Comparison of ENCODE assay signal across 17 cellular contexts in genomic region chr11:31050061-31050790, GRCh38.
DNase-seq lines count a peak whose midpoint lies in the region; ATAC-seq and TF ChIP-seq lines count a peak whose summit lies in the region.
"Had no signal": no experiment of that assay in that cellular context is flagged by ENCODE, and none has a peak within 500 bp of the region (broad histone marks: within the 10 kb centered on the region; RNA-seq: fewer than 3 reads in every experiment).

No MANE protein-coding gene starts in this region.

- peak; percentile 25 for ATAC-seq in mucosa of descending colon
- ATAC-seq: body of pancreas, gastroesophageal sphincter, lower lobe of right lung, Panc1 had no signal

- H3K36me3 ChIP-seq in mucosa of descending colon (ENCODE audit: low read depth) (no peaks in the 10 kb centered on the region), brain microvascular endothelial cell (replicated peaks) (no peaks in the 10 kb centered on the region)
- H3K36me3 ChIP-seq: gastroesophageal sphincter, lower lobe of right lung had no signal

- no peaks in the 10 kb centered on the region for H3K4me1 ChIP-seq in mucosa of descending colon (ENCODE audit: low read depth)
- H3K4me1 ChIP-seq: body of pancreas, gastroesophageal sphincter, lower lobe of right lung had no signal

- no peaks in the 10 kb centered on the region for H3K27me3 ChIP-seq in brain microvascular endothelial cell (replicated peaks)
- H3K27me3 ChIP-seq: body of pancreas, gastroesophageal sphincter had no signal

- peaks cover 2% of the 10 kb centered on the region for H3K9me3 ChIP-seq in mucosa of descending colon
- H3K9me3 ChIP-seq: body of pancreas had no signal

- H3K4me3 ChIP-seq in mucosa of descending colon = no peak overlapping the region
- H3K4me3 ChIP-seq in brain microvascular endothelial cell (ENCODE audit: low read depth, low read length) = no peak overlapping the region
- H3K4me3 ChIP-seq: body of pancreas, gastroesophageal sphincter, lower lobe of right lung had no signal

- in situ Hi-C loops in brain microvascular endothelial cell (cut with HindIII; ENCODE audit: low pct_ligation_motif_present, low sequenced_read_pairs) = no loop called here

- intact Hi-C loops in mucosa of descending colon (cut with DNase I, micrococcal nuclease) = no loop called here

- TF ChIP-seq CTCF in mucosa of descending colon (IDR thresholded peaks at IDR 0.05) (no peak), brain microvascular endothelial cell (IDR thresholded peaks at IDR 0.05; ENCODE audit: low read depth, low read length, missing control alignments) (no peak)

- DNase-seq in NCI-H1417 (lab: John Stamatoyannopoulos, UW) (peak; percentile 37 to 91 (median 72)), NCI-H1417 treated with DMSO at 0.1 percent for 48 hours (lab: John Stamatoyannopoulos, UW) (no peak), HT-29 (ENCODE audit: low spot score) (peak; percentile 19), NCI-H69 (lab: John Stamatoyannopoulos, UW) (peak; percentile 87), mucosa of descending colon (peak in 2 of 3 donors; percentile 10 to 20), midbrain (lab: John Stamatoyannopoulos, UW) (no peak), brain microvascular endothelial cell (no peak), HK-2 (ENCODE audit: unreplicated experiment) (no peak)
- DNase-seq: 8988T; activated CD4-positive, alpha-beta T cell treated with anti-CD3 and anti-CD28 coated beads, Interleukin-2, amount 50 U/mL, for 4 hours; activated T-cell treated with anti-CD3 and anti-CD28 coated beads, Interleukin-2, amount 50 U/mL, for 1 hour; lower lobe of right lung; NCI-H82; stimulated activated CD4-positive, alpha-beta T cell treated with anti-CD3 and anti-CD28 coated beads, Interleukin-15, amount 100 ng/mL, for 24 hours had no signal

- H3K27ac ChIP-seq in brain microvascular endothelial cell = no peak overlapping the region
- H3K27ac ChIP-seq: body of pancreas, gastroesophageal sphincter, lower lobe of right lung had no signal

Comparison
In these comparisons a context has a peak if more than half of its experiments do, and no peak if none do; other contexts are left out.
1. DNase-seq: peak in NCI-H1417 (3 of 3), HT-29 (single experiment), NCI-H69 (single experiment) and mucosa of descending colon (2 of 3); none in NCI-H1417 treated with DMSO at 0.1 percent for 48 hours (single experiment), midbrain (single experiment), brain microvascular endothelial cell (single experiment) and HK-2 (single experiment).